10 cellular contexts compared by ENCODE assay signal in genomic region chr1:243851765-243852164, GRCh38. TPM values are rescaled to one million over a fixed set of nuclear protein-coding genes. Genes with fewer than 3 reads are reported as not detected.
A peak's percentile ranks its signal among the peaks of the same experiment; 100 is the strongest.
DNase-seq lines count a peak whose midpoint lies in the region; ATAC-seq, FAIRE-seq and TF ChIP-seq lines count a peak whose summit lies in the region.
"Had no signal": no experiment of that assay in that cellular context is flagged by ENCODE, and none has a peak within 500 bp of the region (broad histone marks: within the 10 kb centered on the region; RNA-seq: fewer than 3 reads in every experiment).

No MANE protein-coding gene starts in this region.

- H3K4me1 Mint-ChIP-seq in activated T-cell treated with anti-CD3 and anti-CD28 coated beads, Interleukin-2, amount 50 U/mL, for 72 hours (ENCODE audit: low read depth), result peaks cover 27% of the 10 kb centered on the region
- peaks cover 23% of the 10 kb centered on the region for H3K4me1 Mint-ChIP-seq in stimulated activated memory B cell treated with anti-CD40 and anti-IgM and Interleukin-4, amounts not matched to agents 10 μg/mL and 1 μg/mL and 100 μg/mL, for 72 hours

- FAIRE-seq in endothelial cell of umbilical vein (lab: Jason Lieb, UNC), result no peak

- DNase-seq in activated T-cell treated with anti-CD3 and anti-CD28 coated beads, Interleukin-2, amount 50 U/mL, for 72 hours, result no peak
- DNase-seq in activated T-cell treated with anti-CD3 and anti-CD28 coated beads, Interleukin-2, amount 50 U/mL, for 1 hour, result no peak
- DNase-seq in SJCRH30, result peak in 1 of 2 experiments; percentile 18
- DNase-seq in endothelial cell of umbilical vein (ENCODE audit: low read depth, low spot score), result no peak
- no peak for DNase-seq in GM19240 (ENCODE audit: insufficient read length, low spot score)
- no peak for DNase-seq in sciatic nerve (ENCODE audit: low spot score)
- DNase-seq in NCI-H524 (lab: John Stamatoyannopoulos, UW), result no peak
- DNase-seq: NCI-H2081 treated with DMSO at 0.1 percent for 48 hours had no signal

- H4K20me1 ChIP-seq in endothelial cell of umbilical vein (replicated peaks; ENCODE audit: control insufficient read depth, extremely low read depth, insufficient read depth, low read length), result no peaks in the 10 kb centered on the region

- H3K79me2 ChIP-seq in endothelial cell of umbilical vein (ENCODE audit: control insufficient read depth, insufficient read depth, low read length), result peaks cover 18% of the 10 kb centered on the region

- POLR2A ChIA-PET in endothelial cell of umbilical vein (lab: Charles Lee), result no interaction called here

- peak overlapping the region; percentile 85 for H3K27ac Mint-ChIP-seq in activated T-cell treated with anti-CD3 and anti-CD28 coated beads, Interleukin-2, amount 50 U/mL, for 72 hours
- H3K27ac Mint-ChIP-seq in stimulated activated memory B cell treated with anti-CD40 and anti-IgM and Interleukin-4, amounts not matched to agents 10 μg/mL and 1 μg/mL and 100 μg/mL, for 72 hours, result peak overlapping the region; percentile 95

- peaks cover 2% of the 10 kb centered on the region; the same call in 1 of the 2 replicates for H3K4me1 ChIP-seq in SJCRH30
- peaks cover 17% of the 10 kb centered on the region for H3K4me1 ChIP-seq in endothelial cell of umbilical vein (ENCODE audit: control insufficient read depth, extremely low read depth, insufficient read depth, low read length)

- peak overlapping the region; percentile 86 for H2AFZ ChIP-seq in endothelial cell of umbilical vein (ENCODE audit: low read depth, low read length)

- no peak for TF ChIP-seq POLR2A in endothelial cell of umbilical vein (IDR thresholded peaks at IDR 0.05; ENCODE audit: low read depth, low read length)

- H3K27ac ChIP-seq in SJCRH30 (peak overlapping the region; percentile 84; the same call in 1 of the 2 replicates), endothelial cell of umbilical vein (ENCODE audit: insufficient read depth, low read depth, low read length) (no peak overlapping the region)
- H3K27ac ChIP-seq: C4-2B had no signal

- H3K4me2 ChIP-seq in endothelial cell of umbilical vein (ENCODE audit: insufficient read depth, low read length), result peak overlapping the region; percentile 99

- H3K9me3 Mint-ChIP-seq in activated T-cell treated with anti-CD3 and anti-CD28 coated beads, Interleukin-2, amount 50 U/mL, for 72 hours, result no peaks in the 10 kb centered on the region
- H3K9me3 Mint-ChIP-seq in stimulated activated memory B cell treated with anti-CD40 and anti-IgM and Interleukin-4, amounts not matched to agents 10 μg/mL and 1 μg/mL and 100 μg/mL, for 72 hours, result no peaks in the 10 kb centered on the region

- peak overlapping the region; percentile 89 for H3K9ac ChIP-seq in endothelial cell of umbilical vein (replicated peaks; ENCODE audit: extremely low read depth, insufficient read depth, low read length)

- no peak for ATAC-seq in activated T-cell treated with anti-CD3 and anti-CD28 coated beads, Interleukin-2, amount 50 U/mL, for 72 hours (replicated peaks in 1 of 2)
- no peak for ATAC-seq in stimulated activated memory B cell treated with anti-CD40 and anti-IgM and Interleukin-4, amounts not matched to agents 10 μg/mL and 1 μg/mL and 100 μg/mL, for 72 hours
- ATAC-seq in sciatic nerve, result no peak

- H3K27me3 Mint-ChIP-seq in activated T-cell treated with anti-CD3 and anti-CD28 coated beads, Interleukin-2, amount 50 U/mL, for 72 hours (ENCODE audit: low read depth), result peaks cover 17% of the 10 kb centered on the region
- H3K27me3 Mint-ChIP-seq in stimulated activated memory B cell treated with anti-CD40 and anti-IgM and Interleukin-4, amounts not matched to agents 10 μg/mL and 1 μg/mL and 100 μg/mL, for 72 hours, result peaks cover 7% of the 10 kb centered on the region

- no peaks in the 10 kb centered on the region for H3K9me3 ChIP-seq in SJCRH30 (replicated peaks)
- no peaks in the 10 kb centered on the region for H3K9me3 ChIP-seq in endothelial cell of umbilical vein (replicated peaks; ENCODE audit: control insufficient read depth, insufficient read depth, low read length)

- H3K36me3 Mint-ChIP-seq in activated T-cell treated with anti-CD3 and anti-CD28 coated beads, Interleukin-2, amount 50 U/mL, for 72 hours (ENCODE audit: insufficient read depth in 2 of 2), result peaks cover 3 to 5% of the 10 kb centered on the region in 2 donors
- no peaks in the 10 kb centered on the region for H3K36me3 Mint-ChIP-seq in stimulated activated memory B cell treated with anti-CD40 and anti-IgM and Interleukin-4, amounts not matched to agents 10 μg/mL and 1 μg/mL and 100 μg/mL, for 72 hours

- no peaks in the 10 kb centered on the region for H3K36me3 ChIP-seq in SJCRH30
- no peaks in the 10 kb centered on the region for H3K36me3 ChIP-seq in endothelial cell of umbilical vein (ENCODE audit: control insufficient read depth in 2 of 2, extremely low read depth in 1 of 2, insufficient read depth in 2 of 2, low read length in 2 of 2)

- CTCF ChIA-PET in endothelial cell of umbilical vein (lab: Charles Lee), result no interaction called here

- peak overlapping the region; percentile 84 to 93 for H3K4me3 Mint-ChIP-seq in activated T-cell treated with anti-CD3 and anti-CD28 coated beads, Interleukin-2, amount 50 U/mL, for 72 hours
- peak overlapping the region; percentile 88 for H3K4me3 Mint-ChIP-seq in stimulated activated memory B cell treated with anti-CD40 and anti-IgM and Interleukin-4, amounts not matched to agents 10 μg/mL and 1 μg/mL and 100 μg/mL, for 72 hours

- H3K4me3 ChIP-seq in SJCRH30 (peak overlapping the region; percentile 69), endothelial cell of umbilical vein (replicated peaks in 1 of 3; ENCODE audit: insufficient read depth in 1 of 3, low read depth in 1 of 3, low read length in 3 of 3) (peak overlapping the region in 1 of 3 experiments; percentile 71)

- no peak for TF ChIP-seq CTCF in endothelial cell of umbilical vein (IDR thresholded peaks at IDR 0.05; ENCODE audit: extremely low read depth in 1 of 2, insufficient read depth in 1 of 2, low read depth in 1 of 2, low read length in 2 of 2)

- dilution Hi-C loops in endothelial cell of umbilical vein (cut with MboI; ENCODE audit: extremely low pct_ligation_motif_present, low sequenced_read_pairs), result no loop called here

- no TSS peak for BruUV-seq in endothelial cell of umbilical vein (replicated peaks; lab: Mats Ljungman, UMichigan)

- H3K27me3 ChIP-seq in SJCRH30 (no peaks in the 10 kb centered on the region), endothelial cell of umbilical vein (ENCODE audit: control insufficient read depth in 2 of 2, insufficient read depth in 2 of 2, low read length in 2 of 2) (no peaks in the 10 kb centered on the region)

- intact Hi-C loops in endothelial cell of umbilical vein (cut with micrococcal nuclease), result loop anchor here (1.0 to 5.0 kb wide), 3 partner anchors 363 to 509 kb away; no protein-coding TSS in a partner anchor
- intact Hi-C loops in sciatic nerve (cut with DNase I), result no loop called here

- H3K9me1 ChIP-seq in endothelial cell of umbilical vein (replicated peaks; ENCODE audit: control insufficient read depth, extremely low read depth, insufficient read depth, low read length), result no peaks in the 10 kb centered on the region

TF ChIP-seq in endothelial cell of umbilical vein, 7 proteins besides CTCF, POLR2A, EP300 and RAD21:
- no peak for TF ChIP-seq MYC (IDR thresholded peaks at IDR 0.05; ENCODE audit: low read depth, low read length)
- no peak for TF ChIP-seq MAX (IDR thresholded peaks at IDR 0.05; ENCODE audit: insufficient read depth, insufficient read length)
- no peak for TF ChIP-seq POLR2AphosphoS5 (IDR thresholded peaks at IDR 0.05; ENCODE audit: insufficient read depth, low read depth, low read length)
- TF ChIP-seq GATA2 (IDR thresholded peaks at IDR 0.05; ENCODE audit: insufficient read depth, insufficient read length, low read depth, low read length), result no peak
- no peak for TF ChIP-seq JUN (IDR thresholded peaks at IDR 0.05; ENCODE audit: borderline replicate concordance, insufficient read depth, insufficient read length, low read depth)
- TF ChIP-seq FOS (IDR thresholded peaks at IDR 0.05; ENCODE audit: borderline replicate concordance, insufficient read depth, low read length), result no peak
- no peak for TF ChIP-seq EZH2 (IDR thresholded peaks at IDR 0.05; ENCODE audit: borderline replicate concordance, low read depth, low read length, severe bottlenecking)

RNA-seq across cellular contexts. Expression of gene AKT3, which starts 1.7 kb away (rescaled TPM):
- total RNA-seq in activated T-cell treated with anti-CD3 and anti-CD28 coated beads, Interleukin-2, amount 50 U/mL, for 72 hours, result 10 to 100 TPM; 32.6 to 46.7 TPM
- total RNA-seq in SJCRH30 (2014; rRNA removed; shearing (Covaris generic)), result 32.7 and 40.4 TPM in 2 replicates
- total RNA-seq in endothelial cell of umbilical vein, result 97.1 and 98.2 TPM in 2 replicates
- polyA plus RNA-seq in endothelial cell of umbilical vein, result 18.2 and 20.6 TPM in 2 replicates
- polyA plus RNA-seq in endothelial cell of umbilical vein (2011; cell fraction: cytosol; rRNA removed), result 21.5 and 21.7 TPM in 2 replicates
- polyA plus RNA-seq in endothelial cell of umbilical vein (2011; cell fraction: nucleus; rRNA removed), result 36.3 and 44.6 TPM in 2 replicates
- 30.7 and 41.2 TPM in 2 replicates for polyA plus RNA-seq in endothelial cell of umbilical vein (2012)
- polyA minus RNA-seq in endothelial cell of umbilical vein, result 42.2 and 44.8 TPM in 2 replicates
- polyA minus RNA-seq in endothelial cell of umbilical vein (2011; cell fraction: cytosol; rRNA and poly(A)+ RNA removed), result 0.10 TPM
- polyA minus RNA-seq in endothelial cell of umbilical vein (2011; cell fraction: nucleus; rRNA and poly(A)+ RNA removed), result 83.3 and 96.8 TPM in 2 replicates
- 143 TPM for total RNA-seq in sciatic nerve
